ENCODE assay signal across 21 cellular contexts in the genomic region with DNA sequence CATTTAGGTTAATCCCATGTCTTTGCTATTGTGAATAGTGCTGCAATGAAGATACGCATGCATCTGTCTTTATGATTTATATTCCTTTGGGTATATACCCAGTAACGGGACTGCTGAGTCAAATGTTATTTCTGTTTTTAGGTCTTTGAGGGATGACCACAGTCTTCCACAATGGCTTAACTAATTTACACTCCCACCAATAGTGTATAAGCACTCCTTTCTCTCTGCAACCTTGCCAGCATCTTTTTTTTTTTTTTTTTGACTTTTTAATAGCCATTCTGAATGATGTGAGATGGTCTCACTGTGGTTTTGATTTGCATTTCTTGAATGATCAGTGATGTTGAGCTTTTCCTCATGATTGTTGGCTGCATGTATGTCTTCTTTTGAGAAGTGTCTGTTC. TPM values are rescaled to one million over a fixed set of nuclear protein-coding genes. Genes with fewer than 3 reads are reported as not detected.
A peak's percentile ranks its signal among the peaks of the same experiment; 100 is the strongest.
DNase-seq lines count a peak whose midpoint lies in the region; ATAC-seq, FAIRE-seq and TF ChIP-seq lines count a peak whose summit lies in the region.
"Had no signal": no experiment of that assay in that cellular context is flagged by ENCODE, and none has a peak within 500 bp of the region (broad histone marks: within the 10 kb centered on the region; RNA-seq: fewer than 3 reads in every experiment).

No MANE protein-coding gene starts in this region.

- no peaks in the 10 kb centered on the region for H3K9me3 ChIP-seq in K562 (replicated peaks; ENCODE audit: control insufficient read depth, insufficient read depth, low read depth, low read length)
- H3K9me3 ChIP-seq: prostate gland, tibial artery had no signal

- peaks cover 2% of the 10 kb centered on the region in 2 donors for H3K9me3 Mint-ChIP-seq in activated T-cell treated with anti-CD3 and anti-CD28 coated beads, Interleukin-2, amount 50 U/mL, for 72 hours
- H3K9me3 Mint-ChIP-seq in activated T-cell treated with anti-CD3 and anti-CD28 coated beads, Interleukin-2, amount 50 U/mL, for 4 hours = no peaks in the 10 kb centered on the region
- H3K9me3 Mint-ChIP-seq in stimulated activated naive B cell treated with anti-CD40 and anti-IgM and Interleukin-4, amounts not matched to agents 10 μg/mL and 1 μg/mL and 100 μg/mL, for 72 hours = peaks cover 0 to 2% of the 10 kb centered on the region in 2 donors
- H3K9me3 Mint-ChIP-seq in activated CD4-positive, alpha-beta T cell treated with anti-CD3 and anti-CD28 coated beads for 36 hours (ENCODE audit: low read depth) = no peaks in the 10 kb centered on the region
- H3K9me3 Mint-ChIP-seq: activated T-cell treated with anti-CD3 and anti-CD28 coated beads, Interleukin-2, amount 50 U/mL, for 24 hours; neural crest cell had no signal

- H3K79me2 ChIP-seq in K562 (ENCODE audit: control insufficient read depth, insufficient read depth, low read length) = peaks cover 93% of the 10 kb centered on the region

- H3K4me3 ChIP-seq in K562 = no peak overlapping the region
- H3K4me3 ChIP-seq: prostate gland, tibial artery had no signal

- TF ChIP-seq CTCF in K562 (IDR thresholded peaks at IDR 0.05 in 2 of 3, conservative IDR thresholded peaks at IDR 0.05 in 1 of 3; ENCODE audit: insufficient read depth in 2 of 3, low read depth in 1 of 3, low read length in 3 of 3) = no peak

- BruUV-seq in K562 (replicated peaks; lab: Mats Ljungman, UMichigan) = no TSS peak

- no peak for DNase-seq in activated T-cell treated with anti-CD3 and anti-CD28 coated beads, Interleukin-2, amount 50 U/mL, for 72 hours
- DNase-seq in activated T-cell treated with anti-CD3 and anti-CD28 coated beads, Interleukin-2, amount 50 U/mL, for 4 hours = no peak
- peak; percentile 11 for DNase-seq in LHCN-M2 (ENCODE audit: low read depth)
- no peak for DNase-seq in K562 (ENCODE audit: extremely low read depth in 1 of 4, low spot score in 3 of 4)
- DNase-seq in stimulated activated naive B cell treated with anti-CD40 and anti-IgM and Interleukin-4, amounts not matched to agents 10 μg/mL and 1 μg/mL and 100 μg/mL, for 72 hours = no peak
- no peak for DNase-seq in activated CD4-positive, alpha-beta T cell treated with anti-CD3 and anti-CD28 coated beads for 36 hours
- DNase-seq in ACHN = no peak
- DNase-seq: 8988T; activated CD4-positive, alpha-beta memory T cell treated with anti-CD3 and anti-CD28 coated beads for 36 hours; activated naive CD8-positive, alpha-beta T cell treated with anti-CD3 and anti-CD28 coated beads, Interleukin-2, amount 10 ng/mL, durations not matched to agents 7 days and 5 days; activated T-cell treated with anti-CD3 and anti-CD28 coated beads, Interleukin-2, amount 50 U/mL, for 24 hours; cortex of kidney; DMS53; NCI-H187 treated with DMSO at 0.1 percent for 48 hours; SW 1271; tibial artery had no signal

- H3K27me3 ChIP-seq in K562 (ENCODE audit: control insufficient read depth in 2 of 2, insufficient read depth in 2 of 2, low read length in 2 of 2) = no peaks in the 10 kb centered on the region
- H3K27me3 ChIP-seq: tibial artery had no signal

- in situ Hi-C loops in K562 (cut with MboI) = no loop called here
- in situ Hi-C loops in ACHN (cut with HindIII; ENCODE audit: low pct_ligation_motif_present, low pct_unique_long_range_greater_than_20kb, low sequenced_read_pairs) = no loop called here

- ATAC-seq in activated T-cell treated with anti-CD3 and anti-CD28 coated beads, Interleukin-2, amount 50 U/mL, for 72 hours (replicated peaks in 1 of 2) = no peak
- ATAC-seq in activated T-cell treated with anti-CD3 and anti-CD28 coated beads, Interleukin-2, amount 50 U/mL, for 4 hours = no peak
- ATAC-seq in K562 (no peak), GM21367 (IDR thresholded peaks at IDR 0.05; ENCODE audit: unreplicated experiment) (no peak)
- peak; percentile 55 to 58 for ATAC-seq in stimulated activated naive B cell treated with anti-CD40 and anti-IgM and Interleukin-4, amounts not matched to agents 10 μg/mL and 1 μg/mL and 100 μg/mL, for 72 hours (replicated peaks)
- ATAC-seq in activated CD4-positive, alpha-beta T cell treated with anti-CD3 and anti-CD28 coated beads for 36 hours = no peak

- no peaks in the 10 kb centered on the region for H3K27me3 Mint-ChIP-seq in activated T-cell treated with anti-CD3 and anti-CD28 coated beads, Interleukin-2, amount 50 U/mL, for 72 hours (ENCODE audit: low read depth)
- H3K27me3 Mint-ChIP-seq in activated T-cell treated with anti-CD3 and anti-CD28 coated beads, Interleukin-2, amount 50 U/mL, for 4 hours (ENCODE audit: low read depth) = no peaks in the 10 kb centered on the region
- H3K27me3 Mint-ChIP-seq in stimulated activated naive B cell treated with anti-CD40 and anti-IgM and Interleukin-4, amounts not matched to agents 10 μg/mL and 1 μg/mL and 100 μg/mL, for 72 hours = no peaks in the 10 kb centered on the region
- no peaks in the 10 kb centered on the region for H3K27me3 Mint-ChIP-seq in activated CD4-positive, alpha-beta T cell treated with anti-CD3 and anti-CD28 coated beads for 36 hours
- H3K27me3 Mint-ChIP-seq: activated CD4-positive, alpha-beta memory T cell treated with anti-CD3 and anti-CD28 coated beads for 36 hours; activated naive CD8-positive, alpha-beta T cell treated with anti-CD3 and anti-CD28 coated beads, Interleukin-2, amount 10 ng/mL, durations not matched to agents 7 days and 5 days; activated T-cell treated with anti-CD3 and anti-CD28 coated beads, Interleukin-2, amount 50 U/mL, for 24 hours; brain had no signal

- POLR2A ChIA-PET in K562 (lab: Yijun Ruan, JAX) = interaction anchor here (0.7 kb wide), 1 partner anchor 32 kb away, joined by 3 read pairs; no protein-coding TSS in a partner anchor
- POLR2A ChIA-PET in activated CD4-positive, alpha-beta T cell treated with anti-CD3 and anti-CD28 coated beads for 36 hours (lab: Charles Lee) = no interaction called here

- H3K4me1 ChIP-seq in K562 (replicated peaks in 1 of 2; ENCODE audit: control insufficient read depth in 2 of 2, insufficient read depth in 2 of 2, low read length in 2 of 2) = peaks cover 0 to 2% of the 10 kb centered on the region in 2 experiments; a peak in 1 of 5 replicates
- H3K4me1 ChIP-seq: prostate gland had no signal

- H3K9ac ChIP-seq in K562 (ENCODE audit: insufficient read depth in 1 of 2, low read depth in 2 of 2, low read length in 2 of 2) = no peak overlapping the region

- no peak for TF ChIP-seq POLR2A in K562 (conservative IDR thresholded peaks at IDR 0.05)

- H3K36me3 Mint-ChIP-seq in activated T-cell treated with anti-CD3 and anti-CD28 coated beads, Interleukin-2, amount 50 U/mL, for 72 hours (ENCODE audit: insufficient read depth in 2 of 2) = peaks cover 4 to 10% of the 10 kb centered on the region in 2 donors
- H3K36me3 Mint-ChIP-seq in activated T-cell treated with anti-CD3 and anti-CD28 coated beads, Interleukin-2, amount 50 U/mL, for 4 hours (ENCODE audit: insufficient read depth) = peaks cover 17% of the 10 kb centered on the region
- peaks cover 8 to 10% of the 10 kb centered on the region in 2 donors for H3K36me3 Mint-ChIP-seq in stimulated activated naive B cell treated with anti-CD40 and anti-IgM and Interleukin-4, amounts not matched to agents 10 μg/mL and 1 μg/mL and 100 μg/mL, for 72 hours
- peaks cover 15% of the 10 kb centered on the region for H3K36me3 Mint-ChIP-seq in activated CD4-positive, alpha-beta T cell treated with anti-CD3 and anti-CD28 coated beads for 36 hours (ENCODE audit: low read depth)

- no peak for FAIRE-seq in K562 (lab: Jason Lieb, UNC)
- FAIRE-seq: endothelial cell of umbilical vein had no signal

- no peak overlapping the region for H2AFZ ChIP-seq in K562 (ENCODE audit: low read depth, low read length)

- H3K9me1 ChIP-seq in K562 (ENCODE audit: control insufficient read depth, insufficient read depth, low read length) = no peaks in the 10 kb centered on the region

- CTCF ChIA-PET in K562 (lab: Yijun Ruan, JAX; ENCODE audit: low intra/inter-chr PET ratio) = no interaction called here
- CTCF ChIA-PET in activated CD4-positive, alpha-beta T cell treated with anti-CD3 and anti-CD28 coated beads for 36 hours (lab: Charles Lee) = interaction anchor here (0.6 to 1.2 kb wide), 2 partner anchors 13 to 1184 kb away, joined by 3 to 5 read pairs; no protein-coding TSS in a partner anchor

- no peak overlapping the region for H3K27ac ChIP-seq in K562 (ENCODE audit: extremely low read depth, low read depth, low read length)
- H3K27ac ChIP-seq: prostate gland, tibial artery had no signal

- H3K4me3 Mint-ChIP-seq in activated T-cell treated with anti-CD3 and anti-CD28 coated beads, Interleukin-2, amount 50 U/mL, for 72 hours = no peak overlapping the region
- no peak overlapping the region for H3K4me3 Mint-ChIP-seq in activated T-cell treated with anti-CD3 and anti-CD28 coated beads, Interleukin-2, amount 50 U/mL, for 4 hours
- peak overlapping the region; percentile 74 to 79 for H3K4me3 Mint-ChIP-seq in stimulated activated naive B cell treated with anti-CD40 and anti-IgM and Interleukin-4, amounts not matched to agents 10 μg/mL and 1 μg/mL and 100 μg/mL, for 72 hours
- H3K4me3 Mint-ChIP-seq in activated CD4-positive, alpha-beta T cell treated with anti-CD3 and anti-CD28 coated beads for 36 hours = no peak overlapping the region
- H3K4me3 Mint-ChIP-seq: activated CD4-positive, alpha-beta memory T cell treated with anti-CD3 and anti-CD28 coated beads for 36 hours; activated naive CD8-positive, alpha-beta T cell treated with anti-CD3 and anti-CD28 coated beads, Interleukin-2, amount 10 ng/mL, durations not matched to agents 7 days and 5 days; activated T-cell treated with anti-CD3 and anti-CD28 coated beads, Interleukin-2, amount 50 U/mL, for 24 hours; brain; neural crest cell had no signal

- TF ChIP-seq EP300 in K562 (IDR thresholded peaks at IDR 0.05; ENCODE audit: low read length) = no peak

- TF ChIP-seq RAD21 in K562 (CRISPR knock-in tag; conservative IDR thresholded peaks at IDR 0.05 in 1 of 2, IDR thresholded peaks at IDR 0.05 in 1 of 2) = no peak

- intact Hi-C loops in K562 (cut with micrococcal nuclease) = no loop called here
- intact Hi-C loops in activated CD4-positive, alpha-beta T cell treated with anti-CD3 and anti-CD28 coated beads for 36 hours (cut with DNase I, micrococcal nuclease) = no loop called here

- peaks cover 29% of the 10 kb centered on the region for H3K4me1 Mint-ChIP-seq in activated T-cell treated with anti-CD3 and anti-CD28 coated beads, Interleukin-2, amount 50 U/mL, for 72 hours (ENCODE audit: low read depth)
- H3K4me1 Mint-ChIP-seq in activated T-cell treated with anti-CD3 and anti-CD28 coated beads, Interleukin-2, amount 50 U/mL, for 4 hours (ENCODE audit: low read depth) = peaks cover 39% of the 10 kb centered on the region
- H3K4me1 Mint-ChIP-seq in stimulated activated naive B cell treated with anti-CD40 and anti-IgM and Interleukin-4, amounts not matched to agents 10 μg/mL and 1 μg/mL and 100 μg/mL, for 72 hours = peaks cover 22 to 62% of the 10 kb centered on the region in 2 donors
- H3K4me1 Mint-ChIP-seq in activated CD4-positive, alpha-beta T cell treated with anti-CD3 and anti-CD28 coated beads for 36 hours = peaks cover 46% of the 10 kb centered on the region

- WGBS in K562 (ENCODE audit: insufficient coverage, low coverage, missing lambda C conversion rate) = 67% methylated on average over 2 of the region's 2 CpGs

- H3K4me2 ChIP-seq in K562 (ENCODE audit: insufficient read depth, low read length) = no peak overlapping the region

- H3K27ac Mint-ChIP-seq in activated T-cell treated with anti-CD3 and anti-CD28 coated beads, Interleukin-2, amount 50 U/mL, for 72 hours = peak overlapping the region; percentile 66
- H3K27ac Mint-ChIP-seq in stimulated activated naive B cell treated with anti-CD40 and anti-IgM and Interleukin-4, amounts not matched to agents 10 μg/mL and 1 μg/mL and 100 μg/mL, for 72 hours = peak overlapping the region; percentile 93
- H3K27ac Mint-ChIP-seq in activated CD4-positive, alpha-beta T cell treated with anti-CD3 and anti-CD28 coated beads for 36 hours = no peak overlapping the region
- H3K27ac Mint-ChIP-seq: activated CD4-positive, alpha-beta memory T cell treated with anti-CD3 and anti-CD28 coated beads for 36 hours; activated naive CD8-positive, alpha-beta T cell treated with anti-CD3 and anti-CD28 coated beads, Interleukin-2, amount 10 ng/mL, durations not matched to agents 7 days and 5 days; activated T-cell treated with anti-CD3 and anti-CD28 coated beads, Interleukin-2, amount 50 U/mL, for 24 hours had no signal

- H4K20me1 ChIP-seq in K562 (replicated peaks; ENCODE audit: control insufficient read depth, insufficient read depth, low read length) = peaks cover 12% of the 10 kb centered on the region; the same call in 1 of the 2 replicates

- H3K36me3 ChIP-seq in K562 (ENCODE audit: control insufficient read depth, insufficient read depth, low read length) = peaks cover 7% of the 10 kb centered on the region; the same call in 2 of the 3 replicates
- H3K36me3 ChIP-seq: prostate gland, tibial artery had no signal

RNA-seq across cellular contexts. Expression of a gene that starts 33.5 kb away (rescaled TPM):
- total RNA-seq in activated T-cell treated with anti-CD3 and anti-CD28 coated beads, Interleukin-2, amount 50 U/mL, for 72 hours = 10 to 100 TPM; 40.3 to 47.2 TPM
- total RNA-seq in activated T-cell treated with anti-CD3 and anti-CD28 coated beads, Interleukin-2, amount 50 U/mL, for 4 hours = 10 to 100 TPM; 23.9 to 27.7 (median 25.5) TPM
- total RNA-seq in LHCN-M2 (2014; rRNA removed) (19.2 and 24.2 TPM in 2 replicates), K562 (2014; rRNA removed) (10.7 and 12.7 TPM in 2 replicates), K562 (2014; rRNA removed; fragmentation: Illumina TruSeq; extraction: Trizol) (17.2 and 19.1 TPM in 2 replicates), K562 (2015; rRNA removed; fragmentation: Illumina TruSeq; extraction: Trizol) (23.3 and 24.2 TPM in 2 replicates), K562 (2021) (20.2 and 22.7 TPM in 2 replicates)
- 5.9 TPM for polyA plus RNA-seq in LHCN-M2 (2012)
- total RNA-seq in K562 (2011; cell fraction: chromatin; rRNA removed; ENCODE audit: low replicate concordance) = 72.5 and 248 TPM in 2 replicates
- 35.7 and 56.7 TPM in 2 replicates for total RNA-seq in K562 (2011; cell fraction: nucleolus; rRNA removed)
- total RNA-seq in K562 (2011; cell fraction: nucleoplasm; rRNA removed) = 84.0 and 86.9 TPM in 2 replicates
- polyA plus RNA-seq in K562 (2011; rRNA removed) (16.7 and 18.6 TPM in 2 replicates), K562 (2014; fragmentation: Illumina TruSeq; extraction: Trizol) (11.9 and 14.6 TPM in 2 replicates), K562 (2014; fragmentation: Nextera tagmentation; extraction: Ambion mirVana) (1 to 10 TPM; 2.0 to 6.0 TPM), K562 (2014; rRNA removed) (8.8 and 11.4 TPM in 2 replicates)
- 9.3 and 12.1 TPM in 2 replicates for polyA plus RNA-seq in K562 (2011; cell fraction: cytosol; rRNA removed)
- polyA plus RNA-seq in K562 (2011; cell fraction: nucleus; rRNA removed) = 36.7 and 37.9 TPM in 2 replicates
- 8.7 and 11.7 TPM in 2 replicates for polyA plus RNA-seq in K562 (2012)
- 54.6 and 68.2 TPM in 2 replicates for polyA minus RNA-seq in K562 (2011; rRNA and poly(A)+ RNA removed)
- 15.4 and 19.6 TPM in 2 replicates for polyA minus RNA-seq in K562 (2011; cell fraction: cytosol; rRNA and poly(A)+ RNA removed)
- 38.5 and 74.9 TPM in 2 replicates for polyA minus RNA-seq in K562 (2011; cell fraction: nucleus; rRNA and poly(A)+ RNA removed)
- 10 to 100 TPM; 28.1 to 31.4 TPM for total RNA-seq in activated CD4-positive, alpha-beta T cell treated with anti-CD3 and anti-CD28 coated beads for 36 hours

Comparison
In these comparisons a context has a peak if more than half of its experiments do, and no peak if none do; other contexts are left out.
1. ATAC-seq: peak in stimulated activated naive B cell treated with anti-CD40 and anti-IgM and Interleukin-4, amounts not matched to agents 10 μg/mL and 1 μg/mL and 100 μg/mL, for 72 hours (2 of 2); none in activated T-cell treated with anti-CD3 and anti-CD28 coated beads, Interleukin-2, amount 50 U/mL, for 72 hours (0 of 2), activated T-cell treated with anti-CD3 and anti-CD28 coated beads, Interleukin-2, amount 50 U/mL, for 4 hours (0 of 2), K562 (single experiment), GM21367 (single experiment) and activated CD4-positive, alpha-beta T cell treated with anti-CD3 and anti-CD28 coated beads for 36 hours (single experiment).
2. H3K4me3 Mint-ChIP-seq: peak in stimulated activated naive B cell treated with anti-CD40 and anti-IgM and Interleukin-4, amounts not matched to agents 10 μg/mL and 1 μg/mL and 100 μg/mL, for 72 hours (2 of 2); none in activated T-cell treated with anti-CD3 and anti-CD28 coated beads, Interleukin-2, amount 50 U/mL, for 72 hours (0 of 2), activated T-cell treated with anti-CD3 and anti-CD28 coated beads, Interleukin-2, amount 50 U/mL, for 4 hours (single experiment) and activated CD4-positive, alpha-beta T cell treated with anti-CD3 and anti-CD28 coated beads for 36 hours (single experiment).